10 cellular contexts compared by ENCODE assay signal in the genomic region with DNA sequence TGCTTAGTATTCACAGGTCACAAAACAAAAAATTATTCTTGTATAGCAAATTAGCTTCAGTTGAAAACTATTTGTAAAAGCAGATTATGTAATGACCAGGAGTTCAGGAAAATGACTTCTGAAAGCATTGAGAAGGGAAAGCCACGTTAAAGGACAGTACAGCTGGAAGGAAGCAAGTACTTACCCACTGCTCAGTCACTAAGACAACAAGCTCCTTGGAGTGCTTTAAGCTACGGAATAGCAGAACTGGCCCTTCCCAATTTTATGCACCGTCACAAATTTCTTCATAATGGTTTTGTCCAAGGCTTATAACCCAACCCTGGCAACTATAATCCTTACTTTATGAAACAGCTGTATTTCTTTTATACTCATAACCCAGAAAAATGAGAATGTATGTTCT. TPM values are rescaled to one million over a fixed set of nuclear protein-coding genes. Genes with fewer than 3 reads are reported as not detected.
A peak's percentile ranks its signal among the peaks of the same experiment; 100 is the strongest.
DNase-seq lines count a peak whose midpoint lies in the region; ATAC-seq and TF ChIP-seq lines count a peak whose summit lies in the region.
"Had no signal": no experiment of that assay in that cellular context is flagged by ENCODE, and none has a peak within 500 bp of the region (broad histone marks: within the 10 kb centered on the region; RNA-seq: fewer than 3 reads in every experiment).

No MANE protein-coding gene starts in this region.

- ATAC-seq in upper lobe of left lung (ENCODE audit: low FRiP score in 2 of 2) = peak; percentile 31 to 71
- ATAC-seq in HG02852 (IDR thresholded peaks at IDR 0.05; ENCODE audit: unreplicated experiment) = no peak
- ATAC-seq: stimulated activated memory B cell treated with anti-CD40 and anti-IgM and Interleukin-4, amounts not matched to agents 10 μg/mL and 1 μg/mL and 100 μg/mL, for 72 hours had no signal

- 29 to 50% methylated on average over 3 of the region's 3 CpGs for WGBS in upper lobe of left lung, 2 donors

- intact Hi-C loops in cardiac septum (cut with DNase I) = no loop called here

- H3K4me3 ChIP-seq in cardiac muscle cell (peak overlapping the region; percentile 50), SJSA1 (no peak overlapping the region), fibroblast of mammary gland (ENCODE audit: control insufficient read depth, low read depth, low read length) (no peak overlapping the region), upper lobe of left lung (peak overlapping the region in 1 of 4 donors; percentile 69)
- H3K4me3 ChIP-seq: ovary had no signal

- H3K36me3 ChIP-seq in cardiac muscle cell (peaks cover 27% of the 10 kb centered on the region), SJSA1 (peaks cover 82% of the 10 kb centered on the region), upper lobe of left lung (peaks cover 14 to 39% (median 22%) of the 10 kb centered on the region in 4 donors)
- H3K36me3 ChIP-seq: ovary had no signal

- no peaks in the 10 kb centered on the region for H3K9me3 ChIP-seq in cardiac muscle cell (ENCODE audit: low read depth)
- H3K9me3 ChIP-seq in SJSA1 (replicated peaks) = peaks cover 5% of the 10 kb centered on the region; the same call in 1 of the 2 replicates
- no peaks in the 10 kb centered on the region for H3K9me3 ChIP-seq in upper lobe of left lung
- H3K9me3 ChIP-seq: ovary had no signal

- peaks cover 46% of the 10 kb centered on the region for H3K4me1 ChIP-seq in cardiac muscle cell (ENCODE audit: low read depth)
- H3K4me1 ChIP-seq in SJSA1 (replicated peaks) = peaks cover 17% of the 10 kb centered on the region
- peaks cover 8 to 29% (median 20%) of the 10 kb centered on the region in 4 donors for H3K4me1 ChIP-seq in upper lobe of left lung

- H3K27me3 ChIP-seq in cardiac muscle cell = no peaks in the 10 kb centered on the region
- H3K27me3 ChIP-seq in SJSA1 (replicated peaks) = no peaks in the 10 kb centered on the region
- H3K27me3 ChIP-seq in upper lobe of left lung = no peaks in the 10 kb centered on the region
- H3K27me3 ChIP-seq: ovary had no signal

- H3K27ac ChIP-seq in cardiac muscle cell (peak overlapping the region; percentile 76), SJSA1 (peak overlapping the region; percentile 10; the same call in 1 of the 2 replicates), upper lobe of left lung (peak overlapping the region in 1 of 4 donors; percentile 92), caudate nucleus (ENCODE audit: low read depth, low read length) (no peak overlapping the region)
- H3K27ac ChIP-seq: ovary had no signal

- peak; percentile 15 to 49 for DNase-seq in cardiac muscle cell (ENCODE audit: low read depth in 1 of 2, low spot score in 1 of 2)
- DNase-seq in cardiac septum (ENCODE audit: low spot score) = no peak
- DNase-seq in SJSA1 (ENCODE audit: low read depth in 1 of 2, low spot score in 2 of 2) = no peak
- DNase-seq in fibroblast of mammary gland (ENCODE audit: low read depth) = peak; percentile 47
- DNase-seq in upper lobe of left lung = no peak
- DNase-seq in amniotic stem cell (lab: John Stamatoyannopoulos, UW) = no peak
- no peak for DNase-seq in caudate nucleus (lab: John Stamatoyannopoulos, UW)
- DNase-seq: ovary had no signal

- TF ChIP-seq POLR2A in upper lobe of left lung (IDR thresholded peaks at IDR 0.05) = peak in 1 of 4 donors; percentile 47

- no peak for TF ChIP-seq EP300 in upper lobe of left lung (IDR thresholded peaks at IDR 0.05)

- TF ChIP-seq CTCF in cardiac muscle cell (IDR thresholded peaks at IDR 0.05; ENCODE audit: low read depth, low read length) = no peak
- no peak for TF ChIP-seq CTCF in fibroblast of mammary gland (conservative IDR thresholded peaks at IDR 0.05; ENCODE audit: control insufficient read depth, insufficient read depth, low read depth, low read length)
- TF ChIP-seq CTCF in upper lobe of left lung (IDR thresholded peaks at IDR 0.05) = no peak

RNA-seq across cellular contexts. Expression of gene SNAPC1, which starts 13.0 kb away (rescaled TPM):
- 12.9 and 13.0 TPM in 2 replicates for total RNA-seq in cardiac muscle cell
- polyA plus RNA-seq in cardiac muscle cell = 17.3 and 23.8 TPM in 2 replicates
- 5.0 TPM for total RNA-seq in cardiac septum
- total RNA-seq in SJSA1 (2014; rRNA removed; shearing (Covaris generic)) = 21.4 and 25.4 TPM in 2 replicates
- total RNA-seq in upper lobe of left lung = 1 to 10 TPM; 4.2 to 8.9 (median 4.7) TPM

RNA-seq across cellular contexts. Expression of gene HIF1A, which starts 54.0 kb away (rescaled TPM):
- total RNA-seq in cardiac muscle cell = 107 and 108 TPM in 2 replicates
- polyA plus RNA-seq in cardiac muscle cell = 119 and 166 TPM in 2 replicates
- total RNA-seq in cardiac septum = 73.2 TPM
- 162 and 227 TPM in 2 replicates for total RNA-seq in SJSA1 (2014; rRNA removed; shearing (Covaris generic))
- total RNA-seq in upper lobe of left lung = 100 to 1,000 TPM in 4 of 6 donors, 10 to 100 TPM in 2; 72.1 to 131 (median 116) TPM

Comparison
In these comparisons a context has a peak if more than half of its experiments do, and no peak if none do; other contexts are left out.
1. DNase-seq: peak in cardiac muscle cell (2 of 2) and fibroblast of mammary gland (single experiment); none in cardiac septum (single experiment), SJSA1 (0 of 2), upper lobe of left lung (0 of 2), amniotic stem cell (single experiment) and caudate nucleus (0 of 61).